8 cellular contexts compared by ENCODE assay signal in genomic region chr22:43796567-43796966, GRCh38. TPM values are rescaled to one million over a fixed set of nuclear protein-coding genes. Genes with fewer than 3 reads are reported as not detected.
DNase-seq lines count a peak whose midpoint lies in the region; ATAC-seq and TF ChIP-seq lines count a peak whose summit lies in the region.

No MANE protein-coding gene starts in this region.

- peaks cover 14% of the 10 kb centered on the region for H3K27me3 Mint-ChIP-seq in Calu3 (ENCODE audit: unreplicated experiment)

- 32 to 45% (median 40%) methylated on average over 8 of the region's 8 CpGs for WGBS in heart left ventricle, 4 donors

- in situ Hi-C loops in SK-MEL-5 (cut with HindIII; ENCODE audit: low pct_unique_long_range_greater_than_20kb, low sequenced_read_pairs), result no loop called here

- no peak overlapping the region for H3K27ac Mint-ChIP-seq in Calu3 (ENCODE audit: unreplicated experiment)

- H3K4me3 ChIP-seq in heart left ventricle, result no peak overlapping the region

- no peaks in the 10 kb centered on the region for H3K27me3 ChIP-seq in heart left ventricle

- intact Hi-C loops in heart left ventricle (cut with DNase I), result loop anchor here in 6 of 10 donors (5.0 to 10.0 kb wide), 2 partner anchors 409 to 412 kb away; no protein-coding TSS in a partner anchor
- intact Hi-C loops in Calu3 (cut with micrococcal nuclease; ENCODE audit: unreplicated experiment), result no loop called here

- TF ChIP-seq POLR2A in heart left ventricle (IDR thresholded peaks at IDR 0.05), result no peak

- peaks cover 0 to 21% (median 8%) of the 10 kb centered on the region in 12 donors for H3K9me3 ChIP-seq in heart left ventricle

- H3K36me3 Mint-ChIP-seq in Calu3 (ENCODE audit: insufficient read depth, unreplicated experiment), result no peaks in the 10 kb centered on the region

- H3K27ac ChIP-seq in heart left ventricle, result no peak overlapping the region

- H3K4me3 Mint-ChIP-seq in Calu3 (ENCODE audit: low read depth, unreplicated experiment), result no peak overlapping the region

- ATAC-seq in heart left ventricle, result peak; percentile 55 to 77 (median 73)

- H3K4me1 Mint-ChIP-seq in Calu3 (ENCODE audit: low read depth, unreplicated experiment), result no peaks in the 10 kb centered on the region

- no TSS peak for BruUV-seq in Calu3 (replicated peaks; lab: Mats Ljungman, UMichigan)

- TF ChIP-seq CTCF in heart left ventricle (IDR thresholded peaks at IDR 0.05) (peak in 10 of 12 donors; percentile 19 to 53 (median 40)), Calu3 (IDR thresholded peaks at IDR 0.05; ENCODE audit: unreplicated experiment) (no peak), GM20000 (IDR thresholded peaks at IDR 0.05; ENCODE audit: extremely low read depth, missing control alignments) (no peak)

- H3K9me3 Mint-ChIP-seq in Calu3 (ENCODE audit: low read depth, unreplicated experiment), result no peaks in the 10 kb centered on the region

- no peaks in the 10 kb centered on the region for H3K36me3 ChIP-seq in heart left ventricle

- H3K4me1 ChIP-seq in heart left ventricle, result peaks cover 0 to 8% (median 0%) of the 10 kb centered on the region in 12 donors

- peak; percentile 56 for DNase-seq in NCI-H2107 treated with DMSO at 0.1 percent for 48 hours (lab: John Stamatoyannopoulos, UW; ENCODE audit: unreplicated experiment)
- DNase-seq in NCI-H2107 (lab: John Stamatoyannopoulos, UW), result no peak
- DNase-seq in SK-MEL-5 (ENCODE audit: low read depth, low spot score), result peak; percentile 71
- no peak for DNase-seq in heart left ventricle
- peak; percentile 79 for DNase-seq in superior temporal gyrus (ENCODE audit: extremely low spot score)
- DNase-seq in HuH-7.5 (ENCODE audit: low spot score), result no peak
- no peak for DNase-seq in Calu3
- no peak for DNase-seq in GM20000 (ENCODE audit: low spot score)

- CTCF ChIA-PET in Calu3 (lab: Charles Lee), result interaction anchor here (1.2 kb wide), 1 partner anchor 15 kb away, joined by 4 read pairs; the partner anchor contains the start of gene EFCAB6

RNA-seq across cellular contexts. Expression of gene EFCAB6, which starts 15.5 kb away (rescaled TPM):
- total RNA-seq in SK-MEL-5 (2014; rRNA removed; shearing (Covaris generic)), result 0.29 and 0.55 TPM in 2 replicates
- 0.23 and 1.3 TPM in 2 replicates for polyA plus RNA-seq in SK-MEL-5 (2015; cell fraction: cytosol; rRNA removed)
- 1.3 TPM in 1 of 2 replicates, not detected in the other for polyA plus RNA-seq in SK-MEL-5 (2015; cell fraction: nucleus; rRNA removed)
- total RNA-seq in heart left ventricle (1 to 10 TPM in 8 of 9 donors, under 1 TPM in 1; 0.89 to 2.3 (median 1.6) TPM), Calu3 (2022) (2.2 and 2.3 TPM in 2 replicates)
- under 1 TPM; 0.53 to 0.65 TPM for polyA plus RNA-seq in heart left ventricle

Comparison
In these comparisons a context has a peak if more than half of its experiments do, and no peak if none do; other contexts are left out.
1. DNase-seq: peak in NCI-H2107 treated with DMSO at 0.1 percent for 48 hours (single experiment), SK-MEL-5 (single experiment) and superior temporal gyrus (single experiment); none in NCI-H2107 (single experiment), heart left ventricle (0 of 5), HuH-7.5 (single experiment), Calu3 (single experiment) and GM20000 (single experiment).
2. CTCF ChIP-seq: peak in heart left ventricle (10 of 12); none in Calu3 (single experiment) and GM20000 (single experiment).